ENCODE assay signal across 10 cellular contexts in genomic region chr1:41122851-41123518, GRCh38.
DNase-seq lines count a peak whose midpoint lies in the region; ATAC-seq and TF ChIP-seq lines count a peak whose summit lies in the region.
"Had no signal": no experiment of that assay in that cellular context is flagged by ENCODE, and none has a peak within 500 bp of the region (broad histone marks: within the 10 kb centered on the region; RNA-seq: fewer than 3 reads in every experiment).

No MANE protein-coding gene starts in this region.

- peaks cover 4% of the 10 kb centered on the region for H3K36me3 Mint-ChIP-seq in progenitor cell of endocrine pancreas (ENCODE audit: insufficient read depth)

- H3K4me3 Mint-ChIP-seq in progenitor cell of endocrine pancreas (ENCODE audit: low read depth) = no peak overlapping the region
- H3K4me3 Mint-ChIP-seq: T-cell had no signal

- H3K9me3 Mint-ChIP-seq in progenitor cell of endocrine pancreas (ENCODE audit: low read depth) = no peaks in the 10 kb centered on the region
- H3K9me3 Mint-ChIP-seq: T-cell had no signal

- no peak overlapping the region for H3K27ac Mint-ChIP-seq in progenitor cell of endocrine pancreas
- H3K27ac Mint-ChIP-seq: T-cell had no signal

- peak; percentile 52 for TF ChIP-seq CTCF in HL-60 (IDR thresholded peaks at IDR 0.05; ENCODE audit: insufficient read depth, low read length)
- TF ChIP-seq CTCF in progenitor cell of endocrine pancreas (IDR thresholded peaks at IDR 0.05; ENCODE audit: unreplicated experiment) = peak; percentile 61

- ATAC-seq in esophagus mucosa (peak; percentile 96), HG03159 (IDR thresholded peaks at IDR 0.05; ENCODE audit: unreplicated experiment) (no peak), GM19463 (IDR thresholded peaks at IDR 0.05; ENCODE audit: unreplicated experiment) (no peak), HG02970 (IDR thresholded peaks at IDR 0.05; ENCODE audit: low FRiP score, unreplicated experiment) (no peak)

- no peak overlapping the region for H3K4me3 ChIP-seq in HL-60 (replicated peaks; ENCODE audit: insufficient read depth, low read length)

- no peaks in the 10 kb centered on the region for H3K27me3 Mint-ChIP-seq in progenitor cell of endocrine pancreas
- H3K27me3 Mint-ChIP-seq: T-cell had no signal

- H3K4me1 Mint-ChIP-seq in progenitor cell of endocrine pancreas (ENCODE audit: low read depth) = peaks cover 7% of the 10 kb centered on the region
- H3K4me1 Mint-ChIP-seq: T-cell had no signal

- peak; percentile 95 for DNase-seq in DMS 273 treated with DMSO at 0.1 percent for 48 hours (lab: John Stamatoyannopoulos, UW)
- DNase-seq in HL-60 (ENCODE audit: low read depth in 1 of 2, low spot score in 1 of 2) = peak in 1 of 2 experiments; percentile 21
- DNase-seq in SHP77 treated with DMSO at 0.1 percent for 48 hours (lab: John Stamatoyannopoulos, UW) = peak; percentile 6
- DNase-seq in progenitor cell of endocrine pancreas (ENCODE audit: low spot score, unreplicated experiment) = no peak

- H3K27ac ChIP-seq in HL-60 (replicated peaks) = no peak overlapping the region
- H3K27ac ChIP-seq: neutrophil had no signal

- H3K27me3 ChIP-seq in HL-60 (ENCODE audit: insufficient read depth, poor library complexity, severe bottlenecking) = no peaks in the 10 kb centered on the region
- H3K27me3 ChIP-seq: neutrophil had no signal
